8 cellular contexts compared by ENCODE assay signal in genomic region chr2:11123856-11124759, GRCh38. TPM values are rescaled to one million over a fixed set of nuclear protein-coding genes. Genes with fewer than 3 reads are reported as not detected.
A peak's percentile ranks its signal among the peaks of the same experiment; 100 is the strongest.
DNase-seq lines count a peak whose midpoint lies in the region; ATAC-seq and TF ChIP-seq lines count a peak whose summit lies in the region.

No MANE protein-coding gene starts in this region.

- H3K9me3 Mint-ChIP-seq in endothelial cell (ENCODE audit: unreplicated experiment) (no peaks in the 10 kb centered on the region), natural killer cell (no peaks in the 10 kb centered on the region)

- H3K9me3 ChIP-seq in tibial nerve = no peaks in the 10 kb centered on the region

- no peak for TF ChIP-seq EP300 in tibial nerve (IDR thresholded peaks at IDR 0.05)

- intact Hi-C loops in natural killer cell (cut with micrococcal nuclease) = loop anchor here (2.0 kb wide), 1 partner anchor 289 kb away; no protein-coding TSS in a partner anchor

- peak; percentile 62 for TF ChIP-seq CTCF in endothelial cell (IDR thresholded peaks at IDR 0.05; ENCODE audit: unreplicated experiment)
- TF ChIP-seq CTCF in natural killer cell (IDR thresholded peaks at IDR 0.05) = peak; percentile 29
- TF ChIP-seq CTCF in tibial nerve (IDR thresholded peaks at IDR 0.05) = peak; percentile 42 to 61 (median 49)

- H3K4me3 ChIP-seq in tibial nerve = no peak overlapping the region

- peak in 2 of 3 donors; percentile 55 to 61 for ATAC-seq in natural killer cell

- TF ChIP-seq POLR2A in tibial nerve (IDR thresholded peaks at IDR 0.05) = no peak

- H3K27ac Mint-ChIP-seq in endothelial cell (ENCODE audit: unreplicated experiment) (no peak overlapping the region), natural killer cell (no peak overlapping the region)

- WGBS in tibial nerve, 2 donors = 49 to 53% methylated on average over 31 to 36 of the region's 41 CpGs

- peaks cover 0 to 10% (median 0%) of the 10 kb centered on the region in 4 donors for H3K4me1 ChIP-seq in tibial nerve

- no peak overlapping the region for H3K4me3 Mint-ChIP-seq in endothelial cell (ENCODE audit: unreplicated experiment)
- no peak overlapping the region for H3K4me3 Mint-ChIP-seq in natural killer cell

- H3K4me1 Mint-ChIP-seq in endothelial cell (ENCODE audit: unreplicated experiment) = peaks cover 13% of the 10 kb centered on the region
- H3K4me1 Mint-ChIP-seq in natural killer cell = peaks cover 4 to 9% of the 10 kb centered on the region in 2 donors

- DNase-seq in EL (peak; percentile 45), HT1080 (ENCODE audit: low read depth) (peak; percentile 69), NCI-H82 treated with DMSO at 0.1 percent for 48 hours (lab: John Stamatoyannopoulos, UW; ENCODE audit: unreplicated experiment) (peak; percentile 13), endothelial cell (ENCODE audit: low spot score) (peak; percentile 89), natural killer cell (no peak), tibial nerve (ENCODE audit: low spot score in 2 of 2) (peak in 1 of 2 donors; percentile 52), GF-D8 (lab: John Stamatoyannopoulos, UW) (no peak)
- DNase-seq in activated CD8-positive, alpha-beta memory T cell treated with anti-CD3 and anti-CD28 coated beads for 48 hours (ENCODE audit: low read depth in 2 of 3, low spot score in 2 of 3) = peak; percentile 26 to 57 (median 38)

- H3K36me3 Mint-ChIP-seq in endothelial cell (ENCODE audit: low read depth, unreplicated experiment) (no peaks in the 10 kb centered on the region), natural killer cell (no peaks in the 10 kb centered on the region)

- no peak overlapping the region for H3K27ac ChIP-seq in tibial nerve

- H3K27me3 Mint-ChIP-seq in endothelial cell (ENCODE audit: unreplicated experiment) (peaks cover 5% of the 10 kb centered on the region), natural killer cell (ENCODE audit: low read depth in 2 of 2) (no peaks in the 10 kb centered on the region)

- H3K36me3 ChIP-seq in tibial nerve = no peaks in the 10 kb centered on the region

- H3K27me3 ChIP-seq in tibial nerve = no peaks in the 10 kb centered on the region

RNA-seq across cellular contexts. Expression of gene SLC66A3, which starts 31.2 kb away (rescaled TPM):
- 3.4 and 10.8 TPM in 2 replicates for total RNA-seq in HT1080 (2014; rRNA removed; shearing (Covaris generic))
- 13.0 and 13.8 TPM in 2 replicates for polyA plus RNA-seq in HT1080 (2015; cell fraction: cytosol; rRNA removed)
- polyA plus RNA-seq in HT1080 (2015; cell fraction: nucleus; rRNA removed) = 8.0 and 10.4 TPM in 2 replicates
- 12.1 TPM for total RNA-seq in endothelial cell (ENCODE audit: unreplicated experiment)
- total RNA-seq in natural killer cell = 10 to 100 TPM; 21.8 to 23.7 (median 22.5) TPM
- total RNA-seq in tibial nerve = 100 to 1,000 TPM in 3 of 4 donors, 10 to 100 TPM in 1; 49.8 to 120 (median 112) TPM

Comparison
In these comparisons a context has a peak if more than half of its experiments do, and no peak if none do; other contexts are left out.
1. DNase-seq: peak in EL (single experiment), HT1080 (single experiment), NCI-H82 treated with DMSO at 0.1 percent for 48 hours (single experiment), activated CD8-positive, alpha-beta memory T cell treated with anti-CD3 and anti-CD28 coated beads for 48 hours (3 of 3) and endothelial cell (single experiment); none in natural killer cell (single experiment) and GF-D8 (single experiment).
2. Peak in every context shown above with its lines, with median percentiles within 50 percentile points of each other: CTCF ChIP-seq.